ENCODE assay signal across 9 cellular contexts in the genomic region with DNA sequence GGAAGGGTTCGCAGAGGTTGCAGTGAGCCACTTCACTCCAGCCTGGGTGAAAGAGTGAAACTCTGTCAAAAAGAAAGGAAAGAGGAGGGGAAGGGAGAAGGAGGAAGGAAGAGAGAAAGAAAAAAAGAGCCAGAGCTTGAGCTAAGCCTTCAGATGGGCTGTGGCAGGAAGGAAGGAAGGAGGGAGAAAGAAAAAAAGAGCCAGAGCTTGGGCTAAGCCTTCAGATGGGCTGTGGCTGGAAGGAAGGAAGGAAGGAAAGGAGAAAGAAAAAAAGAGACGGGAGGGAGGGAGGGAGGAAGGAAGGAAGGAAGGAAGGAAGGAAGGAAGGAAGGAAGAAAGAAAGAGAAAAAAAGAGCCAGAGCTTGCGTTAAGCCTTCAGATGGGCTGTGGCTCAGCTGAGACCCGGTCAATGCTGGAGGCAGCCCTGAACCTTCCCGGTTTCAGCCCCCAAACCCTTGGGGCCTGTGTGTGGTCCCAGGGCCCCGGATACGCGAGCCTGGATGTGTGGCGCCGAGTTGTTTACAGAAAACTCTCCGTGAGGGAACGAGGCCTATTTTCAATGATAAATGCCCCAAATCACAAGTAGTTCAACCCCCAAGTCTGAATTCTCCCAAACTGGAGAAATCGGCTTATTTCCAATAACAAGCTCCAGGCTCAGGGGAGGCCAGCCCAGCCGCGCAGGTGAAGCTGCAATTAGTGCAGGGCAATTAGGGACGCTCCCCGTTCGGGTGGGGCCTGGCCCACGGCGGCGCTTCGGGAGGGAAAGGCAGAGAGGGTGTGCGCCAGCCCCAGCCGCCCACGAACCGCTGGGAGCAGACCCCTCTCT. TPM values are rescaled to one million over a fixed set of nuclear protein-coding genes. Genes with fewer than 3 reads are reported as not detected.
A peak's percentile ranks its signal among the peaks of the same experiment; 100 is the strongest.
DNase-seq lines count a peak whose midpoint lies in the region; ATAC-seq and TF ChIP-seq lines count a peak whose summit lies in the region.
"Had no signal": no experiment of that assay in that cellular context is flagged by ENCODE, and none has a peak within 500 bp of the region (broad histone marks: within the 10 kb centered on the region; RNA-seq: fewer than 3 reads in every experiment).

No MANE protein-coding gene starts in this region.

- H3K9ac ChIP-seq in colonic mucosa (ENCODE audit: low read depth in 2 of 2, low read length in 2 of 2), result peak overlapping the region; percentile 60 to 95

- TF ChIP-seq CTCF in colonic mucosa (IDR thresholded peaks at IDR 0.05) (no peak), neutrophil (IDR thresholded peaks at IDR 0.05) (no peak)

- H3K9me3 ChIP-seq in colonic mucosa, result no peaks in the 10 kb centered on the region
- H3K9me3 ChIP-seq in neutrophil, result no peaks in the 10 kb centered on the region
- H3K9me3 ChIP-seq: HAP-1 had no signal

- peak overlapping the region; percentile 85 for H3K27ac ChIP-seq in colonic mucosa
- H3K27ac ChIP-seq in neutrophil, result peak overlapping the region; percentile 72

- ATAC-seq in GM18861 (IDR thresholded peaks at IDR 0.05; ENCODE audit: unreplicated experiment) (no peak), GM18519 (IDR thresholded peaks at IDR 0.05; ENCODE audit: low FRiP score, unreplicated experiment) (no peak)

- intact Hi-C loops in colonic mucosa (cut with DNase I), result loop anchor here (10.0 kb wide), 1 partner anchor 161 kb away; no protein-coding TSS in a partner anchor

- peak overlapping the region; percentile 33 for H3K4me3 ChIP-seq in colonic mucosa
- H3K4me3 ChIP-seq in neutrophil (ENCODE audit: low read depth in 1 of 2, low read length in 1 of 2), result peak overlapping the region; percentile 64 to 68

- H3K27me3 ChIP-seq in colonic mucosa (no peaks in the 10 kb centered on the region), neutrophil (peaks cover 7% of the 10 kb centered on the region)

- H3K36me3 ChIP-seq in colonic mucosa (no peaks in the 10 kb centered on the region), neutrophil (no peaks in the 10 kb centered on the region)
- H3K36me3 ChIP-seq: HAP-1 had no signal

- H3K4me1 ChIP-seq in colonic mucosa (peaks cover 13% of the 10 kb centered on the region), neutrophil (ENCODE audit: control insufficient read depth in 1 of 2, insufficient read depth in 1 of 2, low read depth in 1 of 2, low read length in 1 of 2) (peaks cover 21 to 24% of the 10 kb centered on the region in 2 experiments)

- DNase-seq in ELF-1 (ENCODE audit: low read depth, low spot score) (peak; percentile 57), NCI-H2171 (lab: John Stamatoyannopoulos, UW) (peak; percentile 16), colonic mucosa (peak; percentile 84), inferior parietal cortex (ENCODE audit: extremely low spot score) (no peak)
- DNase-seq in activated CD4-positive, alpha-beta T cell treated with anti-CD3 and anti-CD28 coated beads, Interleukin-2, amount 50 U/mL, for 4 hours, result no peak

RNA-seq across cellular contexts. Expression of a gene that starts 13.8 kb away (rescaled TPM):
- total RNA-seq in colonic mucosa, result 100 to 1,000 TPM; 107 to 115 TPM

Comparison
In these comparisons a context has a peak if more than half of its experiments do, and no peak if none do; other contexts are left out.
1. DNase-seq: peak in ELF-1 (single experiment), NCI-H2171 (single experiment) and colonic mucosa (single experiment); none in activated CD4-positive, alpha-beta T cell treated with anti-CD3 and anti-CD28 coated beads, Interleukin-2, amount 50 U/mL, for 4 hours (0 of 2) and inferior parietal cortex (single experiment).